1 cellular context compared by ENCODE assay signal in the genomic region with DNA sequence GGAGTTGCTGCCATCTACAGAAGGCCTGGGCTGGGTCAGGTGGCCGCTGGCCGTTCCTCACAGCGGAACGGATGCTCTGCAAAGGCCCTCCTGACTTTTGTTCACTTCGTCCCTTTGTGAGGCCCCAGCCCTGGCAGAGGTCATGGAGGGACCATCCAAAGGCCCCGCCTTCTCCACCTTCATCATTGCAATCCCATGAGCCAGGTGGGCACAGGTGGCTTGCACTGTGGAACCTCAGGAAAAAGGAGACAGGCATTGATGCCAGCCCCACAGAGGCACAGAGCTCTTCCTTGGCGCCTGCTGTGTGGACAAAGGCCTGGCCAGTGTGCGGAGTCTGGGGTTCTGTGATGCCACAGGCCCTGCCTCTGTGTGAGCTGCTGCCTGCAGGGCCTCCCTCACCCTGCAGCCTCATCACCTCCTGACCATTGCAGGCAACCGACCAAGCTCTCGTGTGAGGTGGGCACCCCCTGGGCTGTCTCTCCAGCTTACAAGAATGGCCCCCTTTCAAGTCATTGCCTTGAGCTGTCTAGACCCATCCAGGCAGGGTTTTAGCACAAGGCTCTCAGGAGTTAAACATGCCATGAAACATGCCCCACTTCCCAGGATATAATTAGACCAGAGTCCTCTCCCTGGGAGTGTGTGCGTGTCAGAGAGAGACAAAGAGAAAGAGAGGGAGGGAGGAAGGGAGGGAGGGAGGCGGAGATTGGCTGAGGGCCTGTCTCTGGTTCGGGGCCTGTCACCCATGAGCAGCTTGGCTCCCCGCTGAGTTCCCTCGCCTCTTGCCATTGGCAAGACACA.
A peak's percentile ranks its signal among the peaks of the same experiment; 100 is the strongest.
TF ChIP-seq lines count a peak whose summit lies in the region.

No MANE protein-coding gene starts in this region.

TF ChIP-seq in HepG2, 621 proteins besides CTCF, POLR2A, EP300 and RAD21 (continued from another document and continues in another):
- TF ChIP-seq, protein P1, sequence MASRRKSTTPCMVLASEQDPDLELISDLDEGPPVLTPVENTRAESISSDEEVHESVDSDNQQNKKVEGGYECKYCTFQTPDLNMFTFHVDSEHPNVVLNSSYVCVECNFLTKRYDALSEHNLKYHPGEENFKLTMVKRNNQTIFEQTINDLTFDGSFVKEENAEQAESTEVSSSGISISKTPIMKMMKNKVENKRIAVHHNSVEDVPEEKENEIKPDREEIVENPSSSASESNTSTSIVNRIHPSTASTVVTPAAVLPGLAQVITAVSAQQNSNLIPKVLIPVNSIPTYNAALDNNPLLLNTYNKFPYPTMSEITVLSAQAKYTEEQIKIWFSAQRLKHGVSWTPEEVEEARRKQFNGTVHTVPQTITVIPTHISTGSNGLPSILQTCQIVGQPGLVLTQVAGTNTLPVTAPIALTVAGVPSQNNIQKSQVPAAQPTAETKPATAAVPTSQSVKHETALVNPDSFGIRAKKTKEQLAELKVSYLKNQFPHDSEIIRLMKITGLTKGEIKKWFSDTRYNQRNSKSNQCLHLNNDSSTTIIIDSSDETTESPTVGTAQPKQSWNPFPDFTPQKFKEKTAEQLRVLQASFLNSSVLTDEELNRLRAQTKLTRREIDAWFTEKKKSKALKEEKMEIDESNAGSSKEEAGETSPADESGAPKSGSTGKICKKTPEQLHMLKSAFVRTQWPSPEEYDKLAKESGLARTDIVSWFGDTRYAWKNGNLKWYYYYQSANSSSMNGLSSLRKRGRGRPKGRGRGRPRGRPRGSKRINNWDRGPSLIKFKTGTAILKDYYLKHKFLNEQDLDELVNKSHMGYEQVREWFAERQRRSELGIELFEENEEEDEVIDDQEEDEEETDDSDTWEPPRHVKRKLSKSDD (CRISPR knock-in tag; IDR thresholded peaks at IDR 0.05; ENCODE audit: low read depth): peak; percentile 56
- no peak for TF ChIP-seq BHLHE40 (IDR thresholded peaks at IDR 0.05; ENCODE audit: low read length)
- TF ChIP-seq ATM (IDR thresholded peaks at IDR 0.05; ENCODE audit: borderline replicate concordance): no peak
- TF ChIP-seq ZNF569 (CRISPR knock-in tag; IDR thresholded peaks at IDR 0.05; ENCODE audit: borderline replicate concordance): no peak
- peak; percentile 91 for TF ChIP-seq MEF2D (CRISPR knock-in tag; IDR thresholded peaks at IDR 0.05)
- no peak; the same call in 1 of the 2 replicates for TF ChIP-seq ZNF773 (CRISPR knock-in tag; IDR thresholded peaks at IDR 0.05; ENCODE audit: borderline replicate concordance)
- TF ChIP-seq ZFP41 (CRISPR knock-in tag; IDR thresholded peaks at IDR 0.05; ENCODE audit: borderline replicate concordance): peak; percentile 23; the same call in 1 of the 2 replicates
- TF ChIP-seq, protein P2, sequence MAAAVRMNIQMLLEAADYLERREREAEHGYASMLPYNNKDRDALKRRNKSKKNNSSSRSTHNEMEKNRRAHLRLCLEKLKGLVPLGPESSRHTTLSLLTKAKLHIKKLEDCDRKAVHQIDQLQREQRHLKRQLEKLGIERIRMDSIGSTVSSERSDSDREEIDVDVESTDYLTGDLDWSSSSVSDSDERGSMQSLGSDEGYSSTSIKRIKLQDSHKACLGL (CRISPR knock-in tag; IDR thresholded peaks at IDR 0.05): peak; percentile 89; the same call in 1 of the 2 replicates
- peak; percentile 92 for TF ChIP-seq NRL (CRISPR knock-in tag; IDR thresholded peaks at IDR 0.05; ENCODE audit: borderline replicate concordance)
- no peak for TF ChIP-seq ZNF720 (CRISPR knock-in tag; IDR thresholded peaks at IDR 0.05)
- TF ChIP-seq SCMH1 (CRISPR knock-in tag; IDR thresholded peaks at IDR 0.05; ENCODE audit: borderline replicate concordance): no peak
- no peak; the same call in 1 of the 2 replicates for TF ChIP-seq ETV6 (CRISPR knock-in tag; conservative IDR thresholded peaks at IDR 0.05)
- TF ChIP-seq ZNF251 (CRISPR knock-in tag; IDR thresholded peaks at IDR 0.05): peak; percentile 85
- TF ChIP-seq, protein P3, sequence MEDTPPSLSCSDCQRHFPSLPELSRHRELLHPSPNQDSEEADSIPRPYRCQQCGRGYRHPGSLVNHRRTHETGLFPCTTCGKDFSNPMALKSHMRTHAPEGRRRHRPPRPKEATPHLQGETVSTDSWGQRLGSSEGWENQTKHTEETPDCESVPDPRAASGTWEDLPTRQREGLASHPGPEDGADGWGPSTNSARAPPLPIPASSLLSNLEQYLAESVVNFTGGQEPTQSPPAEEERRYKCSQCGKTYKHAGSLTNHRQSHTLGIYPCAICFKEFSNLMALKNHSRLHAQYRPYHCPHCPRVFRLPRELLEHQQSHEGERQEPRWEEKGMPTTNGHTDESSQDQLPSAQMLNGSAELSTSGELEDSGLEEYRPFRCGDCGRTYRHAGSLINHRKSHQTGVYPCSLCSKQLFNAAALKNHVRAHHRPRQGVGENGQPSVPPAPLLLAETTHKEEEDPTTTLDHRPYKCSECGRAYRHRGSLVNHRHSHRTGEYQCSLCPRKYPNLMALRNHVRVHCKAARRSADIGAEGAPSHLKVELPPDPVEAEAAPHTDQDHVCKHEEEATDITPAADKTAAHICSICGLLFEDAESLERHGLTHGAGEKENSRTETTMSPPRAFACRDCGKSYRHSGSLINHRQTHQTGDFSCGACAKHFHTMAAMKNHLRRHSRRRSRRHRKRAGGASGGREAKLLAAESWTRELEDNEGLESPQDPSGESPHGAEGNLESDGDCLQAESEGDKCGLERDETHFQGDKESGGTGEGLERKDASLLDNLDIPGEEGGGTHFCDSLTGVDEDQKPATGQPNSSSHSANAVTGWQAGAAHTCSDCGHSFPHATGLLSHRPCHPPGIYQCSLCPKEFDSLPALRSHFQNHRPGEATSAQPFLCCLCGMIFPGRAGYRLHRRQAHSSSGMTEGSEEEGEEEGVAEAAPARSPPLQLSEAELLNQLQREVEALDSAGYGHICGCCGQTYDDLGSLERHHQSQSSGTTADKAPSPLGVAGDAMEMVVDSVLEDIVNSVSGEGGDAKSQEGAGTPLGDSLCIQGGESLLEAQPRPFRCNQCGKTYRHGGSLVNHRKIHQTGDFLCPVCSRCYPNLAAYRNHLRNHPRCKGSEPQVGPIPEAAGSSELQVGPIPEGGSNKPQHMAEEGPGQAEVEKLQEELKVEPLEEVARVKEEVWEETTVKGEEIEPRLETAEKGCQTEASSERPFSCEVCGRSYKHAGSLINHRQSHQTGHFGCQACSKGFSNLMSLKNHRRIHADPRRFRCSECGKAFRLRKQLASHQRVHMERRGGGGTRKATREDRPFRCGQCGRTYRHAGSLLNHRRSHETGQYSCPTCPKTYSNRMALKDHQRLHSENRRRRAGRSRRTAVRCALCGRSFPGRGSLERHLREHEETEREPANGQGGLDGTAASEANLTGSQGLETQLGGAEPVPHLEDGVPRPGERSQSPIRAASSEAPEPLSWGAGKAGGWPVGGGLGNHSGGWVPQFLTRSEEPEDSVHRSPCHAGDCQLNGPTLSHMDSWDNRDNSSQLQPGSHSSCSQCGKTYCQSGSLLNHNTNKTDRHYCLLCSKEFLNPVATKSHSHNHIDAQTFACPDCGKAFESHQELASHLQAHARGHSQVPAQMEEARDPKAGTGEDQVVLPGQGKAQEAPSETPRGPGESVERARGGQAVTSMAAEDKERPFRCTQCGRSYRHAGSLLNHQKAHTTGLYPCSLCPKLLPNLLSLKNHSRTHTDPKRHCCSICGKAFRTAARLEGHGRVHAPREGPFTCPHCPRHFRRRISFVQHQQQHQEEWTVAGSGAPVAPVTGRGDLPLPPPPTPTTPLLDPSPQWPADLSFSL (CRISPR knock-in tag; IDR thresholded peaks at IDR 0.05): no peak
- peak; percentile 98 for TF ChIP-seq ZNF501 (CRISPR knock-in tag; IDR thresholded peaks at IDR 0.05)
- TF ChIP-seq CENPT (CRISPR knock-in tag; IDR thresholded peaks at IDR 0.05; ENCODE audit: low read depth): no peak
- no peak for TF ChIP-seq MAFG (CRISPR knock-in tag; IDR thresholded peaks at IDR 0.05)
- TF ChIP-seq GABPA (IDR thresholded peaks at IDR 0.05; ENCODE audit: low read depth, low read length): no peak
- no peak for TF ChIP-seq GABPA (CRISPR knock-in tag; IDR thresholded peaks at IDR 0.05; ENCODE audit: low read depth)
- TF ChIP-seq NFE2L2 (IDR thresholded peaks at IDR 0.05; ENCODE audit: low read length): no peak
- peak; percentile 43; the same call in 1 of the 2 replicates for TF ChIP-seq ZMYM4 (CRISPR knock-in tag; IDR thresholded peaks at IDR 0.05)
- TF ChIP-seq AHR (CRISPR knock-in tag; IDR thresholded peaks at IDR 0.05): peak; percentile 88; the same call in 1 of the 2 replicates
- TF ChIP-seq POLR2AphosphoS5 (IDR thresholded peaks at IDR 0.05; ENCODE audit: low read depth, low read length): peak; percentile 65
- TF ChIP-seq ZFP90 (CRISPR knock-in tag; IDR thresholded peaks at IDR 0.05; ENCODE audit: borderline replicate concordance): peak; percentile 47
- peak; percentile 92 for TF ChIP-seq ESRRA (CRISPR knock-in tag; IDR thresholded peaks at IDR 0.05; ENCODE audit: low read depth)
- TF ChIP-seq, protein P4, sequence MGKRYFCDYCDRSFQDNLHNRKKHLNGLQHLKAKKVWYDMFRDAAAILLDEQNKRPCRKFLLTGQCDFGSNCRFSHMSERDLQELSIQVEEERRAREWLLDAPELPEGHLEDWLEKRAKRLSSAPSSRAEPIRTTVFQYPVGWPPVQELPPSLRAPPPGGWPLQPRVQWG (CRISPR knock-in tag; IDR thresholded peaks at IDR 0.05; ENCODE audit: borderline replicate concordance, low read depth): no peak; the same call in 1 of the 2 replicates
- no peak for TF ChIP-seq NPAS2 (CRISPR knock-in tag; IDR thresholded peaks at IDR 0.05; ENCODE audit: borderline replicate concordance)
- TF ChIP-seq FOXK1 (CRISPR knock-in tag; IDR thresholded peaks at IDR 0.05; ENCODE audit: borderline replicate concordance, low read depth): no peak
- TF ChIP-seq SIX1 (CRISPR knock-in tag; IDR thresholded peaks at IDR 0.05; ENCODE audit: borderline replicate concordance): no peak
- TF ChIP-seq MTF2 (CRISPR knock-in tag; IDR thresholded peaks at IDR 0.05; ENCODE audit: borderline replicate concordance): 0 out of 2 replicates have a peak, but pooled peaks have one; percentile 11
- TF ChIP-seq ZFP36L2 (CRISPR knock-in tag; IDR thresholded peaks at IDR 0.05): peak; percentile 76; the same call in 1 of the 2 replicates
- TF ChIP-seq KDM5B (CRISPR knock-in tag; IDR thresholded peaks at IDR 0.05; ENCODE audit: borderline replicate concordance): peak; percentile 76
- peak; percentile 97 for TF ChIP-seq MEIS1 (CRISPR knock-in tag; IDR thresholded peaks at IDR 0.05; ENCODE audit: borderline replicate concordance)
- TF ChIP-seq ZKSCAN5 (CRISPR knock-in tag; IDR thresholded peaks at IDR 0.05): peak; percentile 85
- TF ChIP-seq, protein P5, sequence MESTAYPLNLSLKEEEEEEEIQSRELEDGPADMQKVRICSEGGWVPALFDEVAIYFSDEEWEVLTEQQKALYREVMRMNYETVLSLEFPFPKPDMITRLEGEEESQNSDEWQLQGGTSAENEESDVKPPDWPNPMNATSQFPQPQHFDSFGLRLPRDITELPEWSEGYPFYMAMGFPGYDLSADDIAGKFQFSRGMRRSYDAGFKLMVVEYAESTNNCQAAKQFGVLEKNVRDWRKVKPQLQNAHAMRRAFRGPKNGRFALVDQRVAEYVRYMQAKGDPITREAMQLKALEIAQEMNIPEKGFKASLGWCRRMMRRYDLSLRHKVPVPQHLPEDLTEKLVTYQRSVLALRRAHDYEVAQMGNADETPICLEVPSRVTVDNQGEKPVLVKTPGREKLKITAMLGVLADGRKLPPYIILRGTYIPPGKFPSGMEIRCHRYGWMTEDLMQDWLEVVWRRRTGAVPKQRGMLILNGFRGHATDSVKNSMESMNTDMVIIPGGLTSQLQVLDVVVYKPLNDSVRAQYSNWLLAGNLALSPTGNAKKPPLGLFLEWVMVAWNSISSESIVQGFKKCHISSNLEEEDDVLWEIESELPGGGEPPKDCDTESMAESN (CRISPR knock-in tag; conservative IDR thresholded peaks at IDR 0.05): peak; percentile 82; the same call in 1 of the 2 replicates
- 0 out of 2 replicates have a peak, but pooled peaks have one; percentile 20 for TF ChIP-seq MED1 (CRISPR knock-in tag; IDR thresholded peaks at IDR 0.05)
- 0 out of 2 replicates have a peak, but pooled peaks have one; percentile 19 for TF ChIP-seq KMT2A (CRISPR knock-in tag; IDR thresholded peaks at IDR 0.05)
- TF ChIP-seq, protein P6, sequence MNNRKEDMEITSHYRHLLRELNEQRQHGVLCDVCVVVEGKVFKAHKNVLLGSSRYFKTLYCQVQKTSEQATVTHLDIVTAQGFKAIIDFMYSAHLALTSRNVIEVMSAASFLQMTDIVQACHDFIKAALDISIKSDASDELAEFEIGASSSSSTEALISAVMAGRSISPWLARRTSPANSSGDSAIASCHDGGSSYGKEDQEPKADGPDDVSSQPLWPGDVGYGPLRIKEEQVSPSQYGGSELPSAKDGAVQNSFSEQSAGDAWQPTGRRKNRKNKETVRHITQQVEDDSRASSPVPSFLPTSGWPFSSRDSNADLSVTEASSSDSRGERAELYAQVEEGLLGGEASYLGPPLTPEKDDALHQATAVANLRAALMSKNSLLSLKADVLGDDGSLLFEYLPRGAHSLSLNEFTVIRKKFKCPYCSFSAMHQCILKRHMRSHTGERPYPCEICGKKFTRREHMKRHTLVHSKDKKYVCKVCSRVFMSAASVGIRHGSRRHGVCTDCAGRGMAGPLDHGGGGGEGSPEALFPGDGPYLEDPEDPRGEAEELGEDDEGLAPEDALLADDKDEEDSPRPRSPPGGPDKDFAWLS (CRISPR knock-in tag; IDR thresholded peaks at IDR 0.05; ENCODE audit: borderline replicate concordance): no peak; the same call in 1 of the 2 replicates
- TF ChIP-seq, protein P7, sequence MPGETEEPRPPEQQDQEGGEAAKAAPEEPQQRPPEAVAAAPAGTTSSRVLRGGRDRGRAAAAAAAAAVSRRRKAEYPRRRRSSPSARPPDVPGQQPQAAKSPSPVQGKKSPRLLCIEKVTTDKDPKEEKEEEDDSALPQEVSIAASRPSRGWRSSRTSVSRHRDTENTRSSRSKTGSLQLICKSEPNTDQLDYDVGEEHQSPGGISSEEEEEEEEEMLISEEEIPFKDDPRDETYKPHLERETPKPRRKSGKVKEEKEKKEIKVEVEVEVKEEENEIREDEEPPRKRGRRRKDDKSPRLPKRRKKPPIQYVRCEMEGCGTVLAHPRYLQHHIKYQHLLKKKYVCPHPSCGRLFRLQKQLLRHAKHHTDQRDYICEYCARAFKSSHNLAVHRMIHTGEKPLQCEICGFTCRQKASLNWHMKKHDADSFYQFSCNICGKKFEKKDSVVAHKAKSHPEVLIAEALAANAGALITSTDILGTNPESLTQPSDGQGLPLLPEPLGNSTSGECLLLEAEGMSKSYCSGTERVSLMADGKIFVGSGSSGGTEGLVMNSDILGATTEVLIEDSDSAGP (CRISPR knock-in tag; IDR thresholded peaks at IDR 0.05; ENCODE audit: borderline replicate concordance): peak; percentile 93
- TF ChIP-seq ZNF34 (CRISPR knock-in tag; IDR thresholded peaks at IDR 0.05; ENCODE audit: borderline replicate concordance): peak; percentile 88; the same call in 1 of the 2 replicates
- TF ChIP-seq, protein P8, sequence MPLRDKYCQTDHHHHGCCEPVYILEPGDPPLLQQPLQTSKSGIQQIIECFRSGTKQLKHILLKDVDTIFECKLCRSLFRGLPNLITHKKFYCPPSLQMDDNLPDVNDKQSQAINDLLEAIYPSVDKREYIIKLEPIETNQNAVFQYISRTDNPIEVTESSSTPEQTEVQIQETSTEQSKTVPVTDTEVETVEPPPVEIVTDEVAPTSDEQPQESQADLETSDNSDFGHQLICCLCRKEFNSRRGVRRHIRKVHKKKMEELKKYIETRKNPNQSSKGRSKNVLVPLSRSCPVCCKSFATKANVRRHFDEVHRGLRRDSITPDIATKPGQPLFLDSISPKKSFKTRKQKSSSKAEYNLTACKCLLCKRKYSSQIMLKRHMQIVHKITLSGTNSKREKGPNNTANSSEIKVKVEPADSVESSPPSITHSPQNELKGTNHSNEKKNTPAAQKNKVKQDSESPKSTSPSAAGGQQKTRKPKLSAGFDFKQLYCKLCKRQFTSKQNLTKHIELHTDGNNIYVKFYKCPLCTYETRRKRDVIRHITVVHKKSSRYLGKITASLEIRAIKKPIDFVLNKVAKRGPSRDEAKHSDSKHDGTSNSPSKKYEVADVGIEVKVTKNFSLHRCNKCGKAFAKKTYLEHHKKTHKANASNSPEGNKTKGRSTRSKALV (CRISPR knock-in tag; IDR thresholded peaks at IDR 0.05): 0 out of 2 replicates have a peak, but pooled peaks have one; percentile 75
- peak; percentile 97 for TF ChIP-seq ZFX (CRISPR knock-in tag; IDR thresholded peaks at IDR 0.05; ENCODE audit: low read depth)
- TF ChIP-seq NCOA1 (CRISPR knock-in tag; IDR thresholded peaks at IDR 0.05): peak; percentile 28
